Comparison of ENCODE assay signal across 8 cellular contexts in genomic region chr20:3847419-3847940, GRCh38. TPM values are rescaled to one million over a fixed set of nuclear protein-coding genes. Genes with fewer than 3 reads are reported as not detected.
A peak's percentile ranks its signal among the peaks of the same experiment; 100 is the strongest.
DNase-seq lines count a peak whose midpoint lies in the region; ATAC-seq and TF ChIP-seq lines count a peak whose summit lies in the region.

No MANE protein-coding gene starts in this region.

- no peak for ATAC-seq in stimulated activated effector memory CD8-positive, alpha-beta T cell treated with anti-CD3 and anti-CD28 coated beads, Interleukin-12 subunit alpha, Interleukin-12 subunit beta, amount 100 ng/mL, for 72 hours

- peaks cover 22% of the 10 kb centered on the region for H3K4me1 Mint-ChIP-seq in activated T-helper 1 cell treated with anti-CD3 and anti-CD28 coated beads, Interleukin-12 subunit alpha, Interleukin-12 subunit beta, Interleukin-2, Interleukin-4 antibody, amounts not matched to agents 30 ng/mL and 10 ng/mL and 1 ng/mL, durations not matched to agents 14 hours and 24 hours and 36 hours (ENCODE audit: low read depth)
- peaks cover 25% of the 10 kb centered on the region for H3K4me1 Mint-ChIP-seq in stimulated activated effector memory CD8-positive, alpha-beta T cell treated with anti-CD3 and anti-CD28 coated beads, Interleukin-12 subunit alpha, Interleukin-12 subunit beta, amount 100 ng/mL, for 72 hours

- H3K4me3 Mint-ChIP-seq in activated T-helper 1 cell treated with anti-CD3 and anti-CD28 coated beads, Interleukin-12 subunit alpha, Interleukin-12 subunit beta, Interleukin-2, Interleukin-4 antibody, amounts not matched to agents 30 ng/mL and 10 ng/mL and 1 ng/mL, durations not matched to agents 14 hours and 24 hours and 36 hours = peak overlapping the region; percentile 90
- H3K4me3 Mint-ChIP-seq in stimulated activated effector memory CD8-positive, alpha-beta T cell treated with anti-CD3 and anti-CD28 coated beads, Interleukin-12 subunit alpha, Interleukin-12 subunit beta, amount 100 ng/mL, for 72 hours = peak overlapping the region; percentile 84

- no peaks in the 10 kb centered on the region for H3K9me3 Mint-ChIP-seq in activated T-helper 1 cell treated with anti-CD3 and anti-CD28 coated beads, Interleukin-12 subunit alpha, Interleukin-12 subunit beta, Interleukin-2, Interleukin-4 antibody, amounts not matched to agents 30 ng/mL and 10 ng/mL and 1 ng/mL, durations not matched to agents 14 hours and 24 hours and 36 hours
- no peaks in the 10 kb centered on the region for H3K9me3 Mint-ChIP-seq in stimulated activated effector memory CD8-positive, alpha-beta T cell treated with anti-CD3 and anti-CD28 coated beads, Interleukin-12 subunit alpha, Interleukin-12 subunit beta, amount 100 ng/mL, for 72 hours

- TF ChIP-seq CTCF in GM13976 (IDR thresholded peaks at IDR 0.05; ENCODE audit: borderline replicate concordance, control extremely low read depth, extremely low read depth, insufficient read depth, missing control alignments) (no peak), GM20000 (IDR thresholded peaks at IDR 0.05; ENCODE audit: extremely low read depth, missing control alignments) (no peak)

- H3K4me3 ChIP-seq in iPS-11a (ENCODE audit: low read depth, low read length) = peak overlapping the region; percentile 82

- intact Hi-C loops in activated T-helper 1 cell treated with anti-CD3 and anti-CD28 coated beads, Interleukin-12 subunit alpha, Interleukin-12 subunit beta, Interleukin-2, Interleukin-4 antibody, amounts not matched to agents 30 ng/mL and 10 ng/mL and 1 ng/mL, durations not matched to agents 14 hours and 24 hours and 36 hours (cut with micrococcal nuclease) = loop anchor here (1.0 to 2.0 kb wide), 2 partner anchors 51 to 61 kb away; partner anchors contain the start of genes CDC25B and CENPB

- peak overlapping the region; percentile 81 for H3K27ac Mint-ChIP-seq in activated T-helper 1 cell treated with anti-CD3 and anti-CD28 coated beads, Interleukin-12 subunit alpha, Interleukin-12 subunit beta, Interleukin-2, Interleukin-4 antibody, amounts not matched to agents 30 ng/mL and 10 ng/mL and 1 ng/mL, durations not matched to agents 14 hours and 24 hours and 36 hours
- H3K27ac Mint-ChIP-seq in stimulated activated effector memory CD8-positive, alpha-beta T cell treated with anti-CD3 and anti-CD28 coated beads, Interleukin-12 subunit alpha, Interleukin-12 subunit beta, amount 100 ng/mL, for 72 hours = peak overlapping the region; percentile 95

- peaks cover 10% of the 10 kb centered on the region for H3K36me3 Mint-ChIP-seq in activated T-helper 1 cell treated with anti-CD3 and anti-CD28 coated beads, Interleukin-12 subunit alpha, Interleukin-12 subunit beta, Interleukin-2, Interleukin-4 antibody, amounts not matched to agents 30 ng/mL and 10 ng/mL and 1 ng/mL, durations not matched to agents 14 hours and 24 hours and 36 hours (ENCODE audit: low read depth)
- peaks cover 23% of the 10 kb centered on the region for H3K36me3 Mint-ChIP-seq in stimulated activated effector memory CD8-positive, alpha-beta T cell treated with anti-CD3 and anti-CD28 coated beads, Interleukin-12 subunit alpha, Interleukin-12 subunit beta, amount 100 ng/mL, for 72 hours

- H3K27me3 Mint-ChIP-seq in activated T-helper 1 cell treated with anti-CD3 and anti-CD28 coated beads, Interleukin-12 subunit alpha, Interleukin-12 subunit beta, Interleukin-2, Interleukin-4 antibody, amounts not matched to agents 30 ng/mL and 10 ng/mL and 1 ng/mL, durations not matched to agents 14 hours and 24 hours and 36 hours (ENCODE audit: insufficient read depth) = no peaks in the 10 kb centered on the region

- in situ Hi-C loops in GM13976 (cut with MboI; ENCODE audit: low sequenced_read_pairs, unreplicated experiment) = no loop called here

- DNase-seq in SIG-M5 treated with dmso at 0.1 percent for 504 hours (lab: John Stamatoyannopoulos, UW; ENCODE audit: unreplicated experiment) = peak; percentile 33
- DNase-seq in SIG-M5 (lab: John Stamatoyannopoulos, UW) = no peak
- no peak for DNase-seq in activated T-helper 1 cell treated with anti-CD3 and anti-CD28 coated beads, Interleukin-12 subunit alpha, Interleukin-12 subunit beta, Interleukin-2, Interleukin-4 antibody, amounts not matched to agents 30 ng/mL and 10 ng/mL and 1 ng/mL, durations not matched to agents 14 hours and 24 hours and 36 hours (ENCODE audit: low spot score)
- no peak for DNase-seq in stimulated activated effector memory CD8-positive, alpha-beta T cell treated with anti-CD3 and anti-CD28 coated beads, Interleukin-12 subunit alpha, Interleukin-12 subunit beta, amount 100 ng/mL, for 72 hours (ENCODE audit: low spot score in 2 of 2)
- DNase-seq in GM13976 (ENCODE audit: low spot score) = no peak
- DNase-seq in GM20000 (ENCODE audit: low spot score) = no peak
- no peak for DNase-seq in glomerular visceral epithelial cell (ENCODE audit: extremely low spot score)

RNA-seq across cellular contexts. Expression of gene MAVS, which starts 0.8 kb away (rescaled TPM):
- 40.8 TPM in 2 replicates for total RNA-seq in activated T-helper 1 cell treated with anti-CD3 and anti-CD28 coated beads, Interleukin-12 subunit alpha, Interleukin-12 subunit beta, Interleukin-2, Interleukin-4 antibody, amounts not matched to agents 30 ng/mL and 10 ng/mL and 1 ng/mL, durations not matched to agents 14 hours and 24 hours and 36 hours

RNA-seq across cellular contexts. Expression of gene AP5S1, which starts 27.1 kb away (rescaled TPM):
- total RNA-seq in activated T-helper 1 cell treated with anti-CD3 and anti-CD28 coated beads, Interleukin-12 subunit alpha, Interleukin-12 subunit beta, Interleukin-2, Interleukin-4 antibody, amounts not matched to agents 30 ng/mL and 10 ng/mL and 1 ng/mL, durations not matched to agents 14 hours and 24 hours and 36 hours = 14.9 and 15.0 TPM in 2 replicates

RNA-seq across cellular contexts. Expression of gene PANK2, which starts 41.7 kb away (rescaled TPM):
- total RNA-seq in activated T-helper 1 cell treated with anti-CD3 and anti-CD28 coated beads, Interleukin-12 subunit alpha, Interleukin-12 subunit beta, Interleukin-2, Interleukin-4 antibody, amounts not matched to agents 30 ng/mL and 10 ng/mL and 1 ng/mL, durations not matched to agents 14 hours and 24 hours and 36 hours = 51.4 and 54.6 TPM in 2 replicates

RNA-seq across cellular contexts. Expression of gene CDC25B, which starts 51.4 kb away (rescaled TPM):
- total RNA-seq in activated T-helper 1 cell treated with anti-CD3 and anti-CD28 coated beads, Interleukin-12 subunit alpha, Interleukin-12 subunit beta, Interleukin-2, Interleukin-4 antibody, amounts not matched to agents 30 ng/mL and 10 ng/mL and 1 ng/mL, durations not matched to agents 14 hours and 24 hours and 36 hours = 71.7 and 76.2 TPM in 2 replicates
